ENCODE assay signal across 15 cellular contexts in genomic region chr17:68963958-68964357, GRCh38. TPM values are rescaled to one million over a fixed set of nuclear protein-coding genes. Genes with fewer than 3 reads are reported as not detected.
DNase-seq lines count a peak whose midpoint lies in the region; ATAC-seq and TF ChIP-seq lines count a peak whose summit lies in the region.
"Had no signal": no experiment of that assay in that cellular context is flagged by ENCODE, and none has a peak within 500 bp of the region (broad histone marks: within the 10 kb centered on the region; RNA-seq: fewer than 3 reads in every experiment).

No MANE protein-coding gene starts in this region.

- TF ChIP-seq CTCF in epithelial cell of esophagus (IDR thresholded peaks at IDR 0.05; ENCODE audit: insufficient read depth, low read depth, low read length, missing control alignments) (no peak), lower leg skin (IDR thresholded peaks at IDR 0.05) (no peak), spleen (IDR thresholded peaks at IDR 0.05 in 8 of 11, conservative IDR thresholded peaks at IDR 0.05 in 3 of 11) (no peak)

- ATAC-seq in Right ventricle myocardium superior (ENCODE audit: poor library complexity) = peak; percentile 81

- DNase-seq in epithelial cell of esophagus (ENCODE audit: low read depth) (peak; percentile 17), Right ventricle myocardium superior (no peak), iris pigment epithelial cell (ENCODE audit: low read depth) (peak; percentile 15), lower leg skin (ENCODE audit: low spot score in 2 of 2) (no peak), mucosa of gallbladder (ENCODE audit: low spot score) (no peak), spleen (no peak), NCI-H128 (lab: John Stamatoyannopoulos, UW; ENCODE audit: unreplicated experiment) (no peak)
- DNase-seq: CD4-positive, CD25-positive, alpha-beta regulatory T cell; EL; NCI-H1417; NCI-H1694 treated with DMSO at 0.1 percent for 48 hours; NCI-H446; NCI-H526 had no signal

- H3K4me1 ChIP-seq in spleen = no peaks in the 10 kb centered on the region

- H3K27ac ChIP-seq in spleen = no peak overlapping the region

- TF ChIP-seq POLR2A in lower leg skin (IDR thresholded peaks at IDR 0.05) = no peak
- no peak for TF ChIP-seq POLR2A in spleen (IDR thresholded peaks at IDR 0.05)

- H3K9me3 ChIP-seq in spleen = peaks cover 0 to 12% (median 3%) of the 10 kb centered on the region in 8 donors

- intact Hi-C loops in Right ventricle myocardium superior (cut with DNase I) = loop anchor here (10.0 kb wide), 1 partner anchor 271 kb away; no protein-coding TSS in a partner anchor
- intact Hi-C loops in lower leg skin (cut with DNase I; ENCODE audit: low total_unique reads) = no loop called here
- intact Hi-C loops in spleen (cut with DNase I; ENCODE audit: low total_unique reads) = no loop called here

- WGBS in lower leg skin, 2 donors = 91 to 97% methylated on average over 4 of the region's 4 CpGs
- 88 to 96% (median 95%) methylated on average over 4 of the region's 4 CpGs for WGBS in spleen, 5 donors

- H3K4me3 ChIP-seq in epithelial cell of esophagus (ENCODE audit: low read length) = no peak overlapping the region
- H3K4me3 ChIP-seq in lower leg skin (ENCODE audit: low read depth, poor library complexity, severe bottlenecking) = no peak overlapping the region
- no peak overlapping the region for H3K4me3 ChIP-seq in spleen

- H3K36me3 ChIP-seq in spleen = no peaks in the 10 kb centered on the region

- H3K27me3 ChIP-seq in spleen (replicated peaks in 1 of 7) = no peaks in the 10 kb centered on the region

RNA-seq across cellular contexts. Expression of gene ABCA8, which starts 8.8 kb away (rescaled TPM):
- 52.9 TPM for total RNA-seq in Right ventricle myocardium superior
- 10 to 100 TPM in 3 of 4 donors, 1 to 10 TPM in 1; 6.1 to 17.9 (median 13.9) TPM for total RNA-seq in lower leg skin
- 19.2 TPM for total RNA-seq in mucosa of gallbladder
- 10 to 100 TPM; 23.2 to 89.4 (median 66.6) TPM for total RNA-seq in spleen
- polyA plus RNA-seq in spleen = 1 to 10 TPM; 1.1 to 7.1 (median 2.9) TPM
- total RNA-seq: CD4-positive, CD25-positive, alpha-beta regulatory T cell; M059J; OCI-LY7 had no signal
- polyA plus RNA-seq: CD4-positive, CD25-positive, alpha-beta regulatory T cell had no signal

Comparison
In these comparisons a context has a peak if more than half of its experiments do, and no peak if none do; other contexts are left out.
1. DNase-seq: peak in epithelial cell of esophagus (single experiment) and iris pigment epithelial cell (single experiment); none in Right ventricle myocardium superior (single experiment), lower leg skin (0 of 2), mucosa of gallbladder (single experiment), spleen (single experiment) and NCI-H128 (single experiment).